Comparison of ENCODE assay signal across 38 cellular contexts in genomic region chr5:36670548-36670947, GRCh38.
"Had no signal": no experiment of that assay in that cellular context is flagged by ENCODE, and none has a peak within 500 bp of the region (broad histone marks: within the 10 kb centered on the region; RNA-seq: fewer than 3 reads in every experiment).

No MANE protein-coding gene starts in this region.

- DNase-seq: activated B cell treated with CpG ODN at 0.5 μM for 24 hours; activated CD4-positive, alpha-beta memory T cell treated with anti-CD3 and anti-CD28 coated beads for 36 hours; activated CD4-positive, alpha-beta T cell treated with anti-CD3 and anti-CD28 coated beads for 4 hours; activated CD4-positive, alpha-beta T cell treated with anti-CD3 and anti-CD28 coated beads, Interleukin-2, amount 50 U/mL, for 1 hour; activated CD4-positive, CD25-positive, alpha-beta regulatory T cell treated with anti-CD3 and anti-CD28 coated beads, Interleukin-2, amount 50 U/mL, for 72 hours; activated CD8-positive, alpha-beta memory T cell treated with anti-CD3 and anti-CD28 coated beads, Interleukin-2, amount 50 U/mL, for 4 hours; activated gamma-delta T cell treated with Interleukin-2 at 50 U/mL for 16 hours; activated naive CD4-positive, alpha-beta T cell treated with anti-CD3 and anti-CD28 coated beads for 36 hours; activated T-cell treated with anti-CD3 and anti-CD28 coated beads for 4 hours; activated T-cell treated with anti-CD3 and anti-CD28 coated beads, Interleukin-2, amount 50 U/mL, for 4 hours; adrenal gland; anterior cingulate cortex; brain microvascular endothelial cell; Kasumi-1; MG63; NCI-H1048; NCI-H1105 treated with DMSO at 0.1 percent for 48 hours; NCI-H1436; NCI-H1694; NCI-H1930; NCI-H2081 treated with DMSO at 0.1 percent for 48 hours; NCI-H345; NCI-H524 treated with DMSO at 0.1 percent for 48 hours; PC-9; SIG-M5; SW 1271; T-helper 1 cell; T-helper 2 cell; T-helper 9 cell had no signal

- H2AFZ ChIP-seq: PC-9 had no signal

- H3K27ac ChIP-seq: adrenal gland, brain microvascular endothelial cell, cardiac muscle cell, PC-9, RWPE1, VCaP had no signal

- H3K4me3 Mint-ChIP-seq: activated B cell treated with CpG ODN at 0.5 μM for 24 hours; activated CD4-positive, alpha-beta memory T cell treated with anti-CD3 and anti-CD28 coated beads for 36 hours; activated naive CD4-positive, alpha-beta T cell treated with anti-CD3 and anti-CD28 coated beads for 36 hours; activated T-cell treated with anti-CD3 and anti-CD28 coated beads, Interleukin-2, amount 50 U/mL, for 4 hours; activated T-helper 1 cell treated with anti-CD3 and anti-CD28 coated beads, Interleukin-12 subunit alpha, Interleukin-12 subunit beta, Interleukin-2, Interleukin-4 antibody, amounts not matched to agents 30 ng/mL and 10 ng/mL and 1 ng/mL, durations not matched to agents 14 hours and 24 hours and 36 hours; central memory CD8-positive, alpha-beta T cell had no signal

- ATAC-seq: activated naive CD4-positive, alpha-beta T cell treated with anti-CD3 and anti-CD28 coated beads, Interleukin-2, amount 50 U/mL, for 72 hours; activated T-cell treated with anti-CD3 and anti-CD28 coated beads, Interleukin-2, amount 50 U/mL, for 4 hours; Right ventricle myocardium inferior; SK-N-SH treated with all-trans-retinoic acid at 6 μM for 48 hours had no signal

- H3K9me3 ChIP-seq: adrenal gland, MG63 had no signal

- FAIRE-seq: RCC 7860 had no signal

- H3K36me3 ChIP-seq: adrenal gland, brain microvascular endothelial cell, MG63 had no signal

- H3K27me3 ChIP-seq: adrenal gland, brain microvascular endothelial cell, cardiac muscle cell, MG63 had no signal

- H3K4me1 Mint-ChIP-seq: activated B cell treated with CpG ODN at 0.5 μM for 24 hours; central memory CD8-positive, alpha-beta T cell had no signal

- H3K4me2 ChIP-seq: PC-9 had no signal

- H3K27me3 Mint-ChIP-seq: activated CD4-positive, alpha-beta memory T cell treated with anti-CD3 and anti-CD28 coated beads for 36 hours had no signal

- H3K4me1 ChIP-seq: adrenal gland had no signal

- H3K27ac Mint-ChIP-seq: activated B cell treated with CpG ODN at 0.5 μM for 24 hours; activated CD4-positive, alpha-beta memory T cell treated with anti-CD3 and anti-CD28 coated beads for 36 hours; activated naive CD4-positive, alpha-beta T cell treated with anti-CD3 and anti-CD28 coated beads for 36 hours; activated naive CD4-positive, alpha-beta T cell treated with anti-CD3 and anti-CD28 coated beads, Interleukin-2, amount 50 U/mL, for 72 hours; activated T-helper 1 cell treated with anti-CD3 and anti-CD28 coated beads, Interleukin-12 subunit alpha, Interleukin-12 subunit beta, Interleukin-2, Interleukin-4 antibody, amounts not matched to agents 30 ng/mL and 10 ng/mL and 1 ng/mL, durations not matched to agents 14 hours and 24 hours and 36 hours had no signal

- H3K4me3 ChIP-seq: adrenal gland, cardiac muscle cell, MG63, PC-9 had no signal

- H3K9me3 Mint-ChIP-seq: activated B cell treated with CpG ODN at 0.5 μM for 24 hours; activated CD4-positive, alpha-beta memory T cell treated with anti-CD3 and anti-CD28 coated beads for 36 hours; activated naive CD4-positive, alpha-beta T cell treated with anti-CD3 and anti-CD28 coated beads for 36 hours; activated naive CD4-positive, alpha-beta T cell treated with anti-CD3 and anti-CD28 coated beads, Interleukin-2, amount 50 U/mL, for 72 hours; activated T-cell treated with anti-CD3 and anti-CD28 coated beads, Interleukin-2, amount 50 U/mL, for 4 hours; activated T-helper 1 cell treated with anti-CD3 and anti-CD28 coated beads, Interleukin-12 subunit alpha, Interleukin-12 subunit beta, Interleukin-2, Interleukin-4 antibody, amounts not matched to agents 30 ng/mL and 10 ng/mL and 1 ng/mL, durations not matched to agents 14 hours and 24 hours and 36 hours; central memory CD8-positive, alpha-beta T cell had no signal
